35 cellular contexts compared by ENCODE assay signal in genomic region chr10:70874061-70874460, GRCh38.
"Had no signal": no experiment of that assay in that cellular context is flagged by ENCODE, and none has a peak within 500 bp of the region (broad histone marks: within the 10 kb centered on the region; RNA-seq: fewer than 3 reads in every experiment).

No MANE protein-coding gene starts in this region.

- H3K4me3 Mint-ChIP-seq: activated CD4-positive, alpha-beta memory T cell treated with anti-CD3 and anti-CD28 coated beads for 36 hours; activated CD4-positive, alpha-beta T cell treated with anti-CD3 and anti-CD28 coated beads, Interleukin-2, amount 10 ng/mL, durations not matched to agents 24 days and 14 days; activated naive CD8-positive, alpha-beta T cell treated with anti-CD3 and anti-CD28 coated beads, Interleukin-2, amount 10 ng/mL, durations not matched to agents 7 days and 5 days; activated T-cell treated with anti-CD3 and anti-CD28 coated beads, Interleukin-2, amount 50 U/mL, for 4 hours; effector memory CD8-positive, alpha-beta T cell; natural killer cell treated with Interleukin-12 subunit alpha and Interleukin-12 subunit beta and Interleukin-15 and Interleukin-18, amount 100 ng/mL, for 72 hours; stimulated activated memory B cell treated with anti-CD40 and anti-IgM and Interleukin-4, amounts not matched to agents 10 μg/mL and 1 μg/mL and 100 μg/mL, for 72 hours; T-helper 1 cell treated with Interleukin-12 subunit alpha and Interleukin-12 subunit beta and Interleukin-4 antibody, amounts not matched to agents 30 μg/mL and 1 μg/mL, for 36 hours had no signal

- H3K9me3 ChIP-seq: gastrocnemius medialis, mucosa of descending colon, pancreas, prostate gland, stomach, thyroid gland, upper lobe of right lung had no signal

- H3K4me1 ChIP-seq: gastrocnemius medialis, pancreas, upper lobe of right lung had no signal

- DNase-seq: activated CD4-positive, alpha-beta memory T cell treated with anti-CD3 and anti-CD28 coated beads for 36 hours; activated CD4-positive, alpha-beta T cell treated with anti-CD3 and anti-CD28 coated beads, Interleukin-2, amount 10 ng/mL, durations not matched to agents 24 days and 14 days; activated CD4-positive, CD25-positive, alpha-beta regulatory T cell treated with anti-CD3 and anti-CD28 coated beads, Interleukin-2, amount 50 U/mL, for 72 hours; activated CD8-positive, alpha-beta memory T cell treated with anti-CD3 and anti-CD28 coated beads, Interleukin-2, amount 50 U/mL, for 4 hours; activated effector memory CD4-positive, alpha-beta T cell treated with Interleukin-2 at 50 U/mL for 16 hours; activated naive CD4-positive, alpha-beta T cell treated with Interleukin-2 at 50 U/mL for 16 hours; activated naive CD8-positive, alpha-beta T cell treated with anti-CD3 and anti-CD28 coated beads, Interleukin-2, amount 10 ng/mL, durations not matched to agents 7 days and 5 days; activated T-cell treated with anti-CD3 and anti-CD28 coated beads, Interleukin-2, amount 50 U/mL, for 4 hours; amniotic stem cell; brain microvascular endothelial cell; cortex of kidney; effector memory CD8-positive, alpha-beta T cell; erythroblast; gastrocnemius medialis; glutamatergic neuron; left cardiac atrium; left ventricle myocardium superior; mucosa of descending colon; pancreas; retina; stimulated activated CD4-positive, alpha-beta T cell treated with anti-CD3 and anti-CD28 coated beads, Interleukin-4, amount 100 ng/mL, for 24 hours; stomach; T-helper 9 cell; thyroid gland; upper lobe of right lung had no signal

- H3K4me3 ChIP-seq: gastrocnemius medialis, mucosa of descending colon, pancreas, prostate gland, skin epidermis, stomach, thyroid gland, upper lobe of right lung had no signal

- H3K27ac Mint-ChIP-seq: activated CD4-positive, alpha-beta memory T cell treated with anti-CD3 and anti-CD28 coated beads for 36 hours; activated CD4-positive, alpha-beta T cell treated with anti-CD3 and anti-CD28 coated beads, Interleukin-2, amount 10 ng/mL, durations not matched to agents 24 days and 14 days; activated naive CD8-positive, alpha-beta T cell treated with anti-CD3 and anti-CD28 coated beads, Interleukin-2, amount 10 ng/mL, durations not matched to agents 7 days and 5 days; effector memory CD8-positive, alpha-beta T cell; natural killer cell treated with Interleukin-12 subunit alpha and Interleukin-12 subunit beta and Interleukin-15 and Interleukin-18, amount 100 ng/mL, for 72 hours; stimulated activated memory B cell treated with anti-CD40 and anti-IgM and Interleukin-4, amounts not matched to agents 10 μg/mL and 1 μg/mL and 100 μg/mL, for 72 hours; T-helper 1 cell treated with Interleukin-12 subunit alpha and Interleukin-12 subunit beta and Interleukin-4 antibody, amounts not matched to agents 30 μg/mL and 1 μg/mL, for 36 hours had no signal

- H3K27ac ChIP-seq: brain microvascular endothelial cell, gastrocnemius medialis, pancreas, prostate gland, skin epidermis, stomach, thyroid gland, upper lobe of right lung, VCaP had no signal

- H3K4me1 Mint-ChIP-seq: activated naive CD8-positive, alpha-beta T cell treated with anti-CD3 and anti-CD28 coated beads, Interleukin-2, amount 10 ng/mL, durations not matched to agents 7 days and 5 days; stimulated activated memory B cell treated with anti-CD40 and anti-IgM and Interleukin-4, amounts not matched to agents 10 μg/mL and 1 μg/mL and 100 μg/mL, for 72 hours had no signal

- ATAC-seq: activated T-cell treated with anti-CD3 and anti-CD28 coated beads, Interleukin-2, amount 50 U/mL, for 4 hours; effector memory CD8-positive, alpha-beta T cell; gastrocnemius medialis; left cardiac atrium; left ventricle myocardium superior; mucosa of descending colon; natural killer cell treated with Interleukin-12 subunit alpha and Interleukin-12 subunit beta and Interleukin-15 and Interleukin-18, amount 100 ng/mL, for 72 hours; pancreas; sciatic nerve; stimulated activated memory B cell treated with anti-CD40 and anti-IgM and Interleukin-4, amounts not matched to agents 10 μg/mL and 1 μg/mL and 100 μg/mL, for 72 hours; upper lobe of right lung had no signal

- H3K9me3 Mint-ChIP-seq: activated CD4-positive, alpha-beta memory T cell treated with anti-CD3 and anti-CD28 coated beads for 36 hours; activated CD4-positive, alpha-beta T cell treated with anti-CD3 and anti-CD28 coated beads, Interleukin-2, amount 10 ng/mL, durations not matched to agents 24 days and 14 days; activated naive CD8-positive, alpha-beta T cell treated with anti-CD3 and anti-CD28 coated beads, Interleukin-2, amount 10 ng/mL, durations not matched to agents 7 days and 5 days; activated T-cell treated with anti-CD3 and anti-CD28 coated beads, Interleukin-2, amount 50 U/mL, for 4 hours; effector memory CD8-positive, alpha-beta T cell; natural killer cell treated with Interleukin-12 subunit alpha and Interleukin-12 subunit beta and Interleukin-15 and Interleukin-18, amount 100 ng/mL, for 72 hours; stimulated activated memory B cell treated with anti-CD40 and anti-IgM and Interleukin-4, amounts not matched to agents 10 μg/mL and 1 μg/mL and 100 μg/mL, for 72 hours; T-helper 1 cell treated with Interleukin-12 subunit alpha and Interleukin-12 subunit beta and Interleukin-4 antibody, amounts not matched to agents 30 μg/mL and 1 μg/mL, for 36 hours had no signal

- H3K27me3 Mint-ChIP-seq: activated CD4-positive, alpha-beta memory T cell treated with anti-CD3 and anti-CD28 coated beads for 36 hours; activated CD4-positive, alpha-beta T cell treated with anti-CD3 and anti-CD28 coated beads, Interleukin-2, amount 10 ng/mL, durations not matched to agents 24 days and 14 days; activated naive CD8-positive, alpha-beta T cell treated with anti-CD3 and anti-CD28 coated beads, Interleukin-2, amount 10 ng/mL, durations not matched to agents 7 days and 5 days; effector memory CD8-positive, alpha-beta T cell; natural killer cell treated with Interleukin-12 subunit alpha and Interleukin-12 subunit beta and Interleukin-15 and Interleukin-18, amount 100 ng/mL, for 72 hours; stimulated activated memory B cell treated with anti-CD40 and anti-IgM and Interleukin-4, amounts not matched to agents 10 μg/mL and 1 μg/mL and 100 μg/mL, for 72 hours had no signal

- H3K27me3 ChIP-seq: brain microvascular endothelial cell, gastrocnemius medialis, pancreas, stomach, thyroid gland, upper lobe of right lung had no signal

- H3K36me3 ChIP-seq: prostate gland had no signal

- FAIRE-seq: astrocyte, islet of Langerhans, pancreas, TTC549 had no signal

- H3K36me3 Mint-ChIP-seq: activated naive CD8-positive, alpha-beta T cell treated with anti-CD3 and anti-CD28 coated beads, Interleukin-2, amount 10 ng/mL, durations not matched to agents 7 days and 5 days had no signal
